ENCODE assay signal across 1 cellular context in genomic region chr7:34752929-34753328, GRCh38.
A peak's percentile ranks its signal among the peaks of the same experiment; 100 is the strongest.
TF ChIP-seq lines count a peak whose summit lies in the region.

No MANE protein-coding gene starts in this region.

TF ChIP-seq in HepG2, 621 proteins besides CTCF, POLR2A, EP300 and RAD21:
- TF ChIP-seq IKZF5 (CRISPR knock-in tag; IDR thresholded peaks at IDR 0.05), result no peak
- TF ChIP-seq SOX6 (IDR thresholded peaks at IDR 0.05), result no peak
- TF ChIP-seq SOX6 (CRISPR knock-in tag; IDR thresholded peaks at IDR 0.05), result no peak
- TF ChIP-seq GABPA (IDR thresholded peaks at IDR 0.05; ENCODE audit: low read depth, low read length), result no peak
- 0 out of 2 replicates have a peak, but pooled peaks have one; percentile 9 for TF ChIP-seq GABPA (CRISPR knock-in tag; IDR thresholded peaks at IDR 0.05; ENCODE audit: low read depth)
- TF ChIP-seq, protein P1, sequence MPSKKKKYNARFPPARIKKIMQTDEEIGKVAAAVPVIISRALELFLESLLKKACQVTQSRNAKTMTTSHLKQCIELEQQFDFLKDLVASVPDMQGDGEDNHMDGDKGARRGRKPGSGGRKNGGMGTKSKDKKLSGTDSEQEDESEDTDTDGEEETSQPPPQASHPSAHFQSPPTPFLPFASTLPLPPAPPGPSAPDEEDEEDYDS (CRISPR knock-in tag; IDR thresholded peaks at IDR 0.05), result no peak
- TF ChIP-seq CC2D1A (CRISPR knock-in tag; IDR thresholded peaks at IDR 0.05), result no peak
- no peak for TF ChIP-seq ZBTB33 (CRISPR knock-in tag; IDR thresholded peaks at IDR 0.05)
- TF ChIP-seq MLX (CRISPR knock-in tag; IDR thresholded peaks at IDR 0.05), result no peak
- TF ChIP-seq ZNF605 (CRISPR knock-in tag; IDR thresholded peaks at IDR 0.05), result peak; percentile 41; the same call in 1 of the 2 replicates
- TF ChIP-seq, protein P2, sequence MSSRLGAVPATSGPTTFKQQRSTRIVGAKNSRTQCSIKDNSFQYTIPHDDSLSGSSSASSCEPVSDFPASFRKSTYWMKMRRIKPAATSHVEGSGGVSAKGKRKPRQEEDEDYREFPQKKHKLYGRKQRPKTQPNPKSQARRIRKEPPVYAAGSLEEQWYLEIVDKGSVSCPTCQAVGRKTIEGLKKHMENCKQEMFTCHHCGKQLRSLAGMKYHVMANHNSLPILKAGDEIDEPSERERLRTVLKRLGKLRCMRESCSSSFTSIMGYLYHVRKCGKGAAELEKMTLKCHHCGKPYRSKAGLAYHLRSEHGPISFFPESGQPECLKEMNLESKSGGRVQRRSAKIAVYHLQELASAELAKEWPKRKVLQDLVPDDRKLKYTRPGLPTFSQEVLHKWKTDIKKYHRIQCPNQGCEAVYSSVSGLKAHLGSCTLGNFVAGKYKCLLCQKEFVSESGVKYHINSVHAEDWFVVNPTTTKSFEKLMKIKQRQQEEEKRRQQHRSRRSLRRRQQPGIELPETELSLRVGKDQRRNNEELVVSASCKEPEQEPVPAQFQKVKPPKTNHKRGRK (CRISPR knock-in tag; IDR thresholded peaks at IDR 0.05), result no peak
- TF ChIP-seq FOXP1 (IDR thresholded peaks at IDR 0.05), result no peak
- TF ChIP-seq FOXP1 (CRISPR knock-in tag; IDR thresholded peaks at IDR 0.05), result peak; percentile 39; the same call in 1 of the 2 replicates
- no peak for TF ChIP-seq NRL (CRISPR knock-in tag; IDR thresholded peaks at IDR 0.05; ENCODE audit: borderline replicate concordance)
- no peak for TF ChIP-seq ZFP91 (CRISPR knock-in tag; IDR thresholded peaks at IDR 0.05; ENCODE audit: borderline replicate concordance)
- TF ChIP-seq KAT2B (IDR thresholded peaks at IDR 0.05; ENCODE audit: borderline replicate concordance, low read depth, low read length), result peak; percentile 29; the same call in 1 of the 2 replicates
- TF ChIP-seq JDP2 (CRISPR knock-in tag; IDR thresholded peaks at IDR 0.05; ENCODE audit: borderline replicate concordance), result no peak
- TF ChIP-seq ZNF382 (CRISPR knock-in tag; IDR thresholded peaks at IDR 0.05; ENCODE audit: borderline replicate concordance), result no peak
- TF ChIP-seq IRF9 (CRISPR knock-in tag; IDR thresholded peaks at IDR 0.05; ENCODE audit: borderline replicate concordance), result no peak
- no peak for TF ChIP-seq ZNF3 (CRISPR knock-in tag; IDR thresholded peaks at IDR 0.05)
- TF ChIP-seq MAFK (conservative IDR thresholded peaks at IDR 0.05 in 1 of 2, IDR thresholded peaks at IDR 0.05 in 1 of 2; ENCODE audit: low read length in 2 of 2), result peak in 1 of 2 experiments; percentile 19; a peak in 1 of 4 replicates
- TF ChIP-seq ZNF430 (CRISPR knock-in tag; IDR thresholded peaks at IDR 0.05), result no peak
- peak; percentile 59; the same call in 1 of the 2 replicates for TF ChIP-seq ETV5 (CRISPR knock-in tag; IDR thresholded peaks at IDR 0.05; ENCODE audit: borderline replicate concordance)
- TF ChIP-seq HNRNPK (IDR thresholded peaks at IDR 0.05; ENCODE audit: low read depth, low read length, poor library complexity, severe bottlenecking), result no peak
TF ChIP-seq in HepG2: peak in this region for 6.
